8 cellular contexts compared by ENCODE assay signal in the genomic region with DNA sequence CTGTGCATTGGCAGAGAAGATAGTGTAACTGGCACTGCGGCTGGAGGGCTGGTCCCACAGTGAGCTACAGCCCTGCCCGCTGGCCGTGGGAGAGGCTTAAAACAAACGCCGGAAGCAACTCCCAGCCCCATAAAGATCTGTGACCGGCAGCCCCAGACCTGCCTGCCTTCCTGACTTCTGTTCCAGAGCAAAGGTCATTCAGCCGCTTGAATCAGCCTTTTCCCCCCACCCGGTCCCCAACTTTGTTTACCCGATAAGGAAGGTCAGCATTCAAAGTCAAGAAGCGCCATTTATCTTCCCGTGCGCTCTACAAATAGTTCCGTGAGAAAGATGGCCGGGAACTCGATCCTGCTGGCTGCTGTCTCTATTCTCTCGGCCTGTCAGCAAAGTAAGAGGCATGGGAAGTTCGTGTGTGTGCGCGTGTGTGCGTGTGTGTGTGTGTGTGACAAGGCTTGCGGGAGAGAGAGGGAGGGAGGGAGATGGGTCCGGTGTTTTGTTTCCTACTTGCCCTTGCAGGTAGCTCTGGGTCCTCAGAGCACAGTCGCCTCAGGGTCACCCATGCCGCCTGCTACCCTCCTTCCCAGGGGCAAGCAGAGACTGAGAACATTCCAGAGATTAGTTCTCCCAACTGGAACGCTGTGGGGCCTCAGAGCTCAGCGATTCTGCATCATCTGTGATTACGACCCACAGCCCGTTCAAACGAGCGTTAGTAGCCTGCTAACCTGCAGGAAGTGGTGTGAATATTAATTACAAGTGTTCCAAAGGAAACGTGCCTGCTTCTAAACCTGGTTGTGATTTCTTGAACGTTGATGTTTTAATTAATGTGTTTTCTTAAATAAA. TPM values are rescaled to one million over a fixed set of nuclear protein-coding genes. Genes with fewer than 3 reads are reported as not detected.
DNase-seq lines count a peak whose midpoint lies in the region; ATAC-seq and TF ChIP-seq lines count a peak whose summit lies in the region.

TSS of gene MGST2 (plus strand) at position 130 of the 840 bp plus-strand sequence. CDS start at position 331, 201 bp downstream.

- in situ Hi-C loops in GM18951 (cut with MboI; ENCODE audit: low sequenced_read_pairs, unreplicated experiment): no loop called here

- peak; percentile 48 for TF ChIP-seq POLR2A in GM18951 (IDR thresholded peaks at IDR 0.05; ENCODE audit: extremely low read depth, insufficient read depth, insufficient read length)

- H3K4me3 Mint-ChIP-seq in activated CD4-positive, alpha-beta memory T cell treated with anti-CD3 and anti-CD28 coated beads, Interleukin-2, amount 10 ng/mL, durations not matched to agents 7 days and 5 days: peak within 1 kb of the TSS; percentile 90

- H3K9me3 ChIP-seq in mesodermal cell (ENCODE audit: control insufficient read depth, low read length): no peaks in the 10 kb centered on the region

- CTCF ChIA-PET in activated CD4-positive, alpha-beta memory T cell treated with anti-CD3 and anti-CD28 coated beads, Interleukin-2, amount 10 ng/mL, durations not matched to agents 7 days and 5 days (lab: Charles Lee): interaction anchor here (0.6 to 4.0 kb wide), 7 partner anchors 9 to 494 kb away, joined by 3 to 54 read pairs (median 4); no protein-coding TSS in a partner anchor

- WGBS in mesodermal cell (ENCODE audit: insufficient coverage in 2 of 2), 2 experiments: 4 to 5% methylated on average over 23 to 26 of the region's 32 CpGs

- peaks cover 4% of the 10 kb centered on the region for H3K4me1 ChIP-seq in mesodermal cell (ENCODE audit: control insufficient read depth, insufficient read depth, low read length, poor library complexity, severe bottlenecking)

- H3K36me3 Mint-ChIP-seq in activated CD4-positive, alpha-beta memory T cell treated with anti-CD3 and anti-CD28 coated beads, Interleukin-2, amount 10 ng/mL, durations not matched to agents 7 days and 5 days (ENCODE audit: low read depth): peaks cover 8% of the 10 kb centered on the region

- H3K4me1 Mint-ChIP-seq in activated CD4-positive, alpha-beta memory T cell treated with anti-CD3 and anti-CD28 coated beads, Interleukin-2, amount 10 ng/mL, durations not matched to agents 7 days and 5 days: peaks cover 32% of the 10 kb centered on the region

- H3K9me3 Mint-ChIP-seq in activated CD4-positive, alpha-beta memory T cell treated with anti-CD3 and anti-CD28 coated beads, Interleukin-2, amount 10 ng/mL, durations not matched to agents 7 days and 5 days: no peaks in the 10 kb centered on the region

- no peaks in the 10 kb centered on the region for H3K36me3 ChIP-seq in mesodermal cell (ENCODE audit: control insufficient read depth, insufficient read depth, low read length)

- peak within 1 kb of the TSS; percentile 81 for H3K27ac ChIP-seq in epithelial cell of prostate
- peak within 1 kb of the TSS; percentile 95 for H3K27ac ChIP-seq in mesodermal cell (ENCODE audit: low read depth, low read length, severe bottlenecking)
- H3K27ac ChIP-seq in substantia nigra (ENCODE audit: low read depth, low read length, poor library complexity, severe bottlenecking): peak within 1 kb of the TSS; percentile 32

- POLR2A ChIA-PET in activated CD4-positive, alpha-beta memory T cell treated with anti-CD3 and anti-CD28 coated beads, Interleukin-2, amount 10 ng/mL, durations not matched to agents 7 days and 5 days (lab: Charles Lee): interaction anchor here (0.7 to 2.0 kb wide), 7 partner anchors 8 to 347 kb away, joined by 3 to 34 read pairs (median 3); partner anchors contain the start of gene SETD7

- peak within 1 kb of the TSS; percentile 33 for H3K4me3 ChIP-seq in mesodermal cell (ENCODE audit: extremely low read depth, insufficient read depth, low read length, poor library complexity, severe bottlenecking)

- H3K27ac Mint-ChIP-seq in activated CD4-positive, alpha-beta memory T cell treated with anti-CD3 and anti-CD28 coated beads, Interleukin-2, amount 10 ng/mL, durations not matched to agents 7 days and 5 days: peak within 1 kb of the TSS; percentile 84

- ATAC-seq in HG03108 (IDR thresholded peaks at IDR 0.05; ENCODE audit: unreplicated experiment): peak; percentile 91

- DNase-seq in C1 segment of cervical spinal cord (lab: John Stamatoyannopoulos, UW) (peak in 12 of 14 donors; percentile 30 to 76 (median 48)), NCI-H345 (lab: John Stamatoyannopoulos, UW) (peak; percentile 52), epithelial cell of prostate (ENCODE audit: low read depth, low spot score) (no peak), substantia nigra (lab: John Stamatoyannopoulos, UW) (peak in 43 of 49 donors; percentile 4 to 67 (median 29))
- peak; percentile 38 for DNase-seq in activated CD4-positive, alpha-beta memory T cell treated with anti-CD3 and anti-CD28 coated beads, Interleukin-2, amount 10 ng/mL, durations not matched to agents 7 days and 5 days

- H3K27me3 Mint-ChIP-seq in activated CD4-positive, alpha-beta memory T cell treated with anti-CD3 and anti-CD28 coated beads, Interleukin-2, amount 10 ng/mL, durations not matched to agents 7 days and 5 days: no peaks in the 10 kb centered on the region

RNA-seq across cellular contexts. Expression of gene MGST2, which starts in this region (rescaled TPM):
- 10 to 100 TPM; 24.5 to 27.9 TPM for total RNA-seq in activated CD4-positive, alpha-beta memory T cell treated with anti-CD3 and anti-CD28 coated beads, Interleukin-2, amount 10 ng/mL, durations not matched to agents 7 days and 5 days
- 31.3 TPM for polyA plus RNA-seq in mesodermal cell (2013, experiment 1 of 2)
- 30.6 TPM for polyA plus RNA-seq in mesodermal cell (2013, experiment 2 of 2)

Comparison
In these comparisons a context has a peak if more than half of its experiments do, and no peak if none do; other contexts are left out.
1. H3K27ac ChIP-seq: peak in every context shown above with its lines; median percentile 95 in mesodermal cell; 81 in epithelial cell of prostate; 32 in substantia nigra.